ENCODE assay signal across 17 cellular contexts in the genomic region with DNA sequence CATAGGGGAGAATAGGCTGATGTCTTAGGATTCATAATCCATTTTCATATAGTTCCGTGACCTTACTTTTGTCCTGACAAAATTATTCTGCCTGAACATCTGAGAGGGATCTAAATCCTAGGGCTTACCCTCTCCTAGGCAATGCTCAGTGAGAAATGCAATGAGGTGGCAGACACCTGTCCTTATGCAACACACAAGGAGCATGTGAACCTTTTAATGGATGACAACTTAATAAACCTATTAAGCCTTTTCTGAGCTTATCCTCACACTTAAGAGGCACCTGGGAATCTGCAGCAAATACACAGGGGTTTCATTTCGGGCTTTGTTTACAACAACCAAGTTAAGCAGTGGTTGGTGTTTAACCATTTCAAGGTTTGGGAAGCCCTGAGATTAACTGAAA.
"Had no signal": no experiment of that assay in that cellular context is flagged by ENCODE, and none has a peak within 500 bp of the region (broad histone marks: within the 10 kb centered on the region; RNA-seq: fewer than 3 reads in every experiment).

No MANE protein-coding gene starts in this region.

- H3K27me3 ChIP-seq: adrenal gland, spleen, tibial nerve had no signal

- H3K4me3 ChIP-seq: adrenal gland, lower lobe of right lung, spleen, tibial nerve had no signal

- H3K9me3 ChIP-seq: adrenal gland, lower lobe of right lung, spleen, tibial nerve had no signal

- DNase-seq: activated CD4-positive, alpha-beta T cell treated with anti-CD3 and anti-CD28 coated beads for 36 hours; activated CD8-positive, alpha-beta memory T cell treated with anti-CD3 and anti-CD28 coated beads, Interleukin-2, amount 50 U/mL, for 48 hours; activated CD8-positive, alpha-beta T cell treated with anti-CD3 and anti-CD28 coated beads for 36 hours; activated naive CD4-positive, alpha-beta T cell treated with anti-CD3 and anti-CD28 coated beads, Interleukin-2, amount 50 U/mL, for 16 hours; adrenal gland; dermis blood vessel endothelial cell; hypothalamus; left cardiac atrium; lower lobe of right lung; naive thymus-derived CD8-positive, alpha-beta T cell; spleen; stimulated activated CD4-positive, alpha-beta T cell treated with anti-CD3 and anti-CD28 coated beads, Interleukin-1b, Interleukin-23, amount 100 ng/mL, for 48 hours; stimulated activated naive B cell treated with anti-CD40 and anti-IgM and Interleukin-4, amounts not matched to agents 10 μg/mL and 1 μg/mL and 100 μg/mL, for 72 hours had no signal

- H3K4me3 Mint-ChIP-seq: activated CD4-positive, alpha-beta T cell treated with anti-CD3 and anti-CD28 coated beads for 36 hours; activated CD8-positive, alpha-beta T cell treated with anti-CD3 and anti-CD28 coated beads for 36 hours; central memory CD8-positive, alpha-beta T cell; naive thymus-derived CD8-positive, alpha-beta T cell had no signal

- H3K27ac Mint-ChIP-seq: activated CD8-positive, alpha-beta T cell treated with anti-CD3 and anti-CD28 coated beads for 36 hours had no signal

- ATAC-seq: activated CD4-positive, alpha-beta T cell treated with anti-CD3 and anti-CD28 coated beads for 36 hours; activated CD8-positive, alpha-beta T cell treated with anti-CD3 and anti-CD28 coated beads for 36 hours; esophagus mucosa; left cardiac atrium; lower lobe of right lung; naive thymus-derived CD8-positive, alpha-beta T cell; sciatic nerve had no signal

- H3K9me3 Mint-ChIP-seq: activated CD8-positive, alpha-beta T cell treated with anti-CD3 and anti-CD28 coated beads for 36 hours; central memory CD8-positive, alpha-beta T cell; naive thymus-derived CD8-positive, alpha-beta T cell; stimulated activated naive B cell treated with anti-CD40 and anti-IgM and Interleukin-4, amounts not matched to agents 10 μg/mL and 1 μg/mL and 100 μg/mL, for 72 hours had no signal

- H3K27ac ChIP-seq: adrenal gland, lower lobe of right lung, tibial nerve had no signal

- H3K4me1 ChIP-seq: adrenal gland, lower lobe of right lung, tibial nerve had no signal

- H3K27me3 Mint-ChIP-seq: activated CD4-positive, alpha-beta T cell treated with anti-CD3 and anti-CD28 coated beads for 36 hours; activated CD8-positive, alpha-beta T cell treated with anti-CD3 and anti-CD28 coated beads for 36 hours; central memory CD8-positive, alpha-beta T cell; naive thymus-derived CD8-positive, alpha-beta T cell; stimulated activated naive B cell treated with anti-CD40 and anti-IgM and Interleukin-4, amounts not matched to agents 10 μg/mL and 1 μg/mL and 100 μg/mL, for 72 hours had no signal
